In genomic region chr11:129426776-129427175, GRCh38 we compare ENCODE assay signal across 22 cellular contexts. TPM values are rescaled to one million over a fixed set of nuclear protein-coding genes. Genes with fewer than 3 reads are reported as not detected.
"Had no signal": no experiment of that assay in that cellular context is flagged by ENCODE, and none has a peak within 500 bp of the region (broad histone marks: within the 10 kb centered on the region; RNA-seq: fewer than 3 reads in every experiment).

No MANE protein-coding gene starts in this region.

- H3K36me3 ChIP-seq: brain microvascular endothelial cell, cardiac muscle cell had no signal

- H3K27me3 ChIP-seq: brain microvascular endothelial cell, cardiac muscle cell had no signal

- ATAC-seq: activated naive CD4-positive, alpha-beta T cell treated with anti-CD3 and anti-CD28 coated beads, Interleukin-2, amount 50 U/mL, for 72 hours; activated T-cell treated with anti-CD3 and anti-CD28 coated beads, Interleukin-2, amount 50 U/mL, for 4 hours; PC-3 had no signal

- H3K27ac ChIP-seq: brain microvascular endothelial cell, cardiac muscle cell had no signal

- H3K4me3 ChIP-seq: cardiac muscle cell had no signal

- DNase-seq: activated B cell treated with CpG ODN at 0.5 μM for 24 hours; activated CD4-positive, alpha-beta T cell treated with anti-CD3 and anti-CD28 coated beads for 1 hour; activated CD4-positive, alpha-beta T cell treated with anti-CD3 and anti-CD28 coated beads, Interleukin-2, amount 10 ng/mL, durations not matched to agents 24 days and 14 days; activated CD4-positive, alpha-beta T cell treated with anti-CD3 and anti-CD28 coated beads, Interleukin-2, amount 50 U/mL, for 48 hours; activated CD8-positive, alpha-beta memory T cell treated with anti-CD3 and anti-CD28 coated beads for 24 hours; activated effector memory CD4-positive, alpha-beta T cell treated with anti-CD3 and anti-CD28 coated beads, Interleukin-2, amount 50 U/mL, for 16 hours; activated naive CD4-positive, alpha-beta T cell treated with Interleukin-2 at 50 U/mL for 16 hours; activated T-cell treated with anti-CD3 and anti-CD28 coated beads, Interleukin-2, amount 50 U/mL, for 4 hours; brain microvascular endothelial cell; Kasumi-1; KBM-7; NCI-H1105 treated with DMSO at 0.1 percent for 48 hours; NCI-H1436 treated with DMSO at 0.1 percent for 48 hours; NCI-H187; NCI-H2081; NCI-H446 treated with DMSO at 0.1 percent for 48 hours; NCI-H526 treated with DMSO at 0.1 percent for 48 hours; PC-3; SHP77 treated with DMSO at 0.1 percent for 48 hours had no signal

RNA-seq across cellular contexts. Expression of gene BARX2, which starts 51.1 kb away (rescaled TPM):
- total RNA-seq: activated B cell treated with CpG ODN at 0.5 μM for 24 hours, SK-MEL-5 had no signal
